1 cellular context compared by ENCODE assay signal in the genomic region with DNA sequence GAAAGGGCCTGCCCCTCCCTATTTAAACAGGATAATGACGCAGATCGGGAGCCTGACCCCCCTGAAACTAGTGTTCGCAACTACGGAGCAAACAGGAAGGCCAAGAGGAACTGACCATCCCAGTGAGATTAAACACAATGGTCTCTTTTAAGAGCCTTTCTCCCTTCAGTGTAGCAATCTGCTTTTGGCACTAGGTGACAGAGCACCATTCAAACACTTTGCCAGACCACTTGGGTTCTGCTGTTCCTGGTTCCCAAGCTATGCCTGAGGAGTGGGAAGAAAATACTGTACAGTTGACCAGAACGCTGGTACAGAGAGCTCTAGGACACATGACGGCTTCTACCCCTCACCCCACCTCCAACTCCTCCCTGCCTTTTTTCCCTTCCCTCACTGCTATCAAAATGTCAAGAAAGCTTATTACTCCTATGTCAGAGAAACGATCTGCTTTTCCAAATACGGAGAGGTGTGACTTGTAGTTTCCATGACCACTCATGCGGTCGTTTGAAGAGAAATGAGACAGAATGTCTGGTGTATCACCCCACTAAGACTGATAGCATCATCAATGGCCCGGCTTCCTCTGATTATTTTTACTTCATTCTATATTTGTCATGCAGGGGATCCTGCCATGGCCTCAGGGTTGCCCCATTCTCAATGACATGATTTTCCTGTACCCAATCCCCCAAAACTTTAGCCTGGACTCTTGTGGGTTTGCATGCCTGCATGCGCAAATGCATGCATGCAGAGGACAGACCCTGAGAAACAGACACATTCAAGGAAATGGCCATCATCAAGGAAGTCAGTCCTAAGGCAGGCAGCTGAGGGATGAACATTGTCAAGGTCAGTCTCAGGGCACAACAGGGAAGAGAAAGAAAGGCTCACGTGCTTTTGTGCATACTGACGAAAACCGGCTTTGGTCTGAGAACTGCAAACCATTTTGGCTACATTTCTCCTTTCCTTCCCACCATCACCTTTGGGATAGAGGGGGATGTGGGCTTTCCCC.
TF ChIP-seq lines count a peak whose summit lies in the region.

No MANE protein-coding gene starts in this region.

TF ChIP-seq in HepG2, 621 proteins besides CTCF, POLR2A, EP300 and RAD21 (continued from another document and continues in another):
- TF ChIP-seq TMF1 (CRISPR knock-in tag; IDR thresholded peaks at IDR 0.05; ENCODE audit: low read depth) (no peak), HNRNPLL (IDR thresholded peaks at IDR 0.05; ENCODE audit: low read depth, low read length, poor library complexity, severe bottlenecking) (no peak), ZNF431 (CRISPR knock-in tag; IDR thresholded peaks at IDR 0.05; ENCODE audit: borderline replicate concordance, low read depth) (0 out of 2 replicates have a peak, but pooled peaks have one; percentile 40), ZNF547 (CRISPR knock-in tag; IDR thresholded peaks at IDR 0.05) (no peak), ZNF274 (CRISPR knock-in tag; IDR thresholded peaks at IDR 0.05) (no peak; the same call in 1 of the 2 replicates), WIZ (CRISPR knock-in tag; IDR thresholded peaks at IDR 0.05) (no peak), ZNF546 (CRISPR knock-in tag; conservative IDR thresholded peaks at IDR 0.05) (no peak), MEIS2 (CRISPR knock-in tag; IDR thresholded peaks at IDR 0.05) (0 out of 2 replicates have a peak, but pooled peaks have one; percentile 46), ZNF20 (CRISPR knock-in tag; IDR thresholded peaks at IDR 0.05) (no peak), SATB2 (CRISPR knock-in tag; IDR thresholded peaks at IDR 0.05) (no peak), ZNF33B (CRISPR knock-in tag; IDR thresholded peaks at IDR 0.05) (no peak), ZNF264 (CRISPR knock-in tag; IDR thresholded peaks at IDR 0.05) (no peak), JUNB (CRISPR knock-in tag; IDR thresholded peaks at IDR 0.05; ENCODE audit: borderline replicate concordance) (no peak), DR1 (CRISPR knock-in tag; IDR thresholded peaks at IDR 0.05) (no peak), TBL1XR1 (IDR thresholded peaks at IDR 0.05; ENCODE audit: borderline replicate concordance, low read length, partially characterized antibody) (no peak), TEAD2 (CRISPR knock-in tag; IDR thresholded peaks at IDR 0.05) (no peak), NFE2 (CRISPR knock-in tag; IDR thresholded peaks at IDR 0.05) (no peak), ARNT2 (CRISPR knock-in tag; IDR thresholded peaks at IDR 0.05; ENCODE audit: low read depth) (peak; percentile 61; the same call in 1 of the 2 replicates), MAFF (IDR thresholded peaks at IDR 0.05; ENCODE audit: low read depth, low read length) (no peak), CEBPB (IDR thresholded peaks at IDR 0.05; ENCODE audit: borderline replicate concordance, low read depth, low read length) (peak; percentile 79), RBFOX2 (IDR thresholded peaks at IDR 0.05; ENCODE audit: low read depth, low read length) (peak; percentile 75), ZNF317 (CRISPR knock-in tag; IDR thresholded peaks at IDR 0.05) (no peak), HNRNPL (IDR thresholded peaks at IDR 0.05; ENCODE audit: low read depth, low read length) (no peak), ZNF160 (CRISPR knock-in tag; IDR thresholded peaks at IDR 0.05) (0 out of 2 replicates have a peak, but pooled peaks have one; percentile 41), PITX1 (CRISPR knock-in tag; IDR thresholded peaks at IDR 0.05) (peak; percentile 90)
- TF ChIP-seq, protein P1, sequence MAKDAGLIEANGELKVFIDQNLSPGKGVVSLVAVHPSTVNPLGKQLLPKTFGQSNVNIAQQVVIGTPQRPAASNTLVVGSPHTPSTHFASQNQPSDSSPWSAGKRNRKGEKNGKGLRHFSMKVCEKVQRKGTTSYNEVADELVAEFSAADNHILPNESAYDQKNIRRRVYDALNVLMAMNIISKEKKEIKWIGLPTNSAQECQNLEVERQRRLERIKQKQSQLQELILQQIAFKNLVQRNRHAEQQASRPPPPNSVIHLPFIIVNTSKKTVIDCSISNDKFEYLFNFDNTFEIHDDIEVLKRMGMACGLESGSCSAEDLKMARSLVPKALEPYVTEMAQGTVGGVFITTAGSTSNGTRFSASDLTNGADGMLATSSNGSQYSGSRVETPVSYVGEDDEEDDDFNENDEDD (CRISPR knock-in tag; IDR thresholded peaks at IDR 0.05; ENCODE audit: borderline replicate concordance), result peak; percentile 61; the same call in 1 of the 2 replicates
- TF ChIP-seq, protein P2, sequence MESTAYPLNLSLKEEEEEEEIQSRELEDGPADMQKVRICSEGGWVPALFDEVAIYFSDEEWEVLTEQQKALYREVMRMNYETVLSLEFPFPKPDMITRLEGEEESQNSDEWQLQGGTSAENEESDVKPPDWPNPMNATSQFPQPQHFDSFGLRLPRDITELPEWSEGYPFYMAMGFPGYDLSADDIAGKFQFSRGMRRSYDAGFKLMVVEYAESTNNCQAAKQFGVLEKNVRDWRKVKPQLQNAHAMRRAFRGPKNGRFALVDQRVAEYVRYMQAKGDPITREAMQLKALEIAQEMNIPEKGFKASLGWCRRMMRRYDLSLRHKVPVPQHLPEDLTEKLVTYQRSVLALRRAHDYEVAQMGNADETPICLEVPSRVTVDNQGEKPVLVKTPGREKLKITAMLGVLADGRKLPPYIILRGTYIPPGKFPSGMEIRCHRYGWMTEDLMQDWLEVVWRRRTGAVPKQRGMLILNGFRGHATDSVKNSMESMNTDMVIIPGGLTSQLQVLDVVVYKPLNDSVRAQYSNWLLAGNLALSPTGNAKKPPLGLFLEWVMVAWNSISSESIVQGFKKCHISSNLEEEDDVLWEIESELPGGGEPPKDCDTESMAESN (CRISPR knock-in tag; conservative IDR thresholded peaks at IDR 0.05), result 0 out of 2 replicates have a peak, but pooled peaks have one; percentile 35
- TF ChIP-seq, protein P3, sequence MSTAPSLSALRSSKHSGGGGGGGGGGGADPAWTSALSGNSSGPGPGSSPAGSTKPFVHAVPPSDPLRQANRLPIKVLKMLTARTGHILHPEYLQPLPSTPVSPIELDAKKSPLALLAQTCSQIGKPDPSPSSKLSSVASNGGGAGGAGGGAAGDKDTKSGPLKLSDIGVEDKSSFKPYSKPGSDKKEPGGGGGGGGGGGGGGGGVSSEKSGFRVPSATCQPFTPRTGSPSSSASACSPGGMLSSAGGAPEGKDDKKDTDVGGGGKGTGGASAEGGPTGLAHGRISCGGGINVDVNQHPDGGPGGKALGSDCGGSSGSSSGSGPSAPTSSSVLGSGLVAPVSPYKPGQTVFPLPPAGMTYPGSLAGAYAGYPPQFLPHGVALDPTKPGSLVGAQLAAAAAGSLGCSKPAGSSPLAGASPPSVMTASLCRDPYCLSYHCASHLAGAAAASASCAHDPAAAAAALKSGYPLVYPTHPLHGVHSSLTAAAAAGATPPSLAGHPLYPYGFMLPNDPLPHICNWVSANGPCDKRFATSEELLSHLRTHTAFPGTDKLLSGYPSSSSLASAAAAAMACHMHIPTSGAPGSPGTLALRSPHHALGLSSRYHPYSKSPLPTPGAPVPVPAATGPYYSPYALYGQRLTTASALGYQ (CRISPR knock-in tag; IDR thresholded peaks at IDR 0.05), result peak; percentile 63; the same call in 1 of the 2 replicates
- TF ChIP-seq, protein P4, sequence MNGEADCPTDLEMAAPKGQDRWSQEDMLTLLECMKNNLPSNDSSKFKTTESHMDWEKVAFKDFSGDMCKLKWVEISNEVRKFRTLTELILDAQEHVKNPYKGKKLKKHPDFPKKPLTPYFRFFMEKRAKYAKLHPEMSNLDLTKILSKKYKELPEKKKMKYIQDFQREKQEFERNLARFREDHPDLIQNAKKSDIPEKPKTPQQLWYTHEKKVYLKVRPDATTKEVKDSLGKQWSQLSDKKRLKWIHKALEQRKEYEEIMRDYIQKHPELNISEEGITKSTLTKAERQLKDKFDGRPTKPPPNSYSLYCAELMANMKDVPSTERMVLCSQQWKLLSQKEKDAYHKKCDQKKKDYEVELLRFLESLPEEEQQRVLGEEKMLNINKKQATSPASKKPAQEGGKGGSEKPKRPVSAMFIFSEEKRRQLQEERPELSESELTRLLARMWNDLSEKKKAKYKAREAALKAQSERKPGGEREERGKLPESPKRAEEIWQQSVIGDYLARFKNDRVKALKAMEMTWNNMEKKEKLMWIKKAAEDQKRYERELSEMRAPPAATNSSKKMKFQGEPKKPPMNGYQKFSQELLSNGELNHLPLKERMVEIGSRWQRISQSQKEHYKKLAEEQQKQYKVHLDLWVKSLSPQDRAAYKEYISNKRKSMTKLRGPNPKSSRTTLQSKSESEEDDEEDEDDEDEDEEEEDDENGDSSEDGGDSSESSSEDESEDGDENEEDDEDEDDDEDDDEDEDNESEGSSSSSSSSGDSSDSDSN (CRISPR knock-in tag; IDR thresholded peaks at IDR 0.05), result peak; percentile 33; the same call in 1 of the 2 replicates
- TF ChIP-seq, protein P5, sequence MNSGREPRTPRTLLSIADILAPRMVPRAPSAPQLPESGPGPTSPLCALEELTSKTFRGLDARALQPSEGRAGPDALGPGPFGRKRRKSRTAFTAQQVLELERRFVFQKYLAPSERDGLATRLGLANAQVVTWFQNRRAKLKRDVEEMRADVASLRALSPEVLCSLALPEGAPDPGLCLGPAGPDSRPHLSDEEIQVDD (CRISPR knock-in tag; IDR thresholded peaks at IDR 0.05; ENCODE audit: borderline replicate concordance), result no peak
- TF ChIP-seq, protein P6, sequence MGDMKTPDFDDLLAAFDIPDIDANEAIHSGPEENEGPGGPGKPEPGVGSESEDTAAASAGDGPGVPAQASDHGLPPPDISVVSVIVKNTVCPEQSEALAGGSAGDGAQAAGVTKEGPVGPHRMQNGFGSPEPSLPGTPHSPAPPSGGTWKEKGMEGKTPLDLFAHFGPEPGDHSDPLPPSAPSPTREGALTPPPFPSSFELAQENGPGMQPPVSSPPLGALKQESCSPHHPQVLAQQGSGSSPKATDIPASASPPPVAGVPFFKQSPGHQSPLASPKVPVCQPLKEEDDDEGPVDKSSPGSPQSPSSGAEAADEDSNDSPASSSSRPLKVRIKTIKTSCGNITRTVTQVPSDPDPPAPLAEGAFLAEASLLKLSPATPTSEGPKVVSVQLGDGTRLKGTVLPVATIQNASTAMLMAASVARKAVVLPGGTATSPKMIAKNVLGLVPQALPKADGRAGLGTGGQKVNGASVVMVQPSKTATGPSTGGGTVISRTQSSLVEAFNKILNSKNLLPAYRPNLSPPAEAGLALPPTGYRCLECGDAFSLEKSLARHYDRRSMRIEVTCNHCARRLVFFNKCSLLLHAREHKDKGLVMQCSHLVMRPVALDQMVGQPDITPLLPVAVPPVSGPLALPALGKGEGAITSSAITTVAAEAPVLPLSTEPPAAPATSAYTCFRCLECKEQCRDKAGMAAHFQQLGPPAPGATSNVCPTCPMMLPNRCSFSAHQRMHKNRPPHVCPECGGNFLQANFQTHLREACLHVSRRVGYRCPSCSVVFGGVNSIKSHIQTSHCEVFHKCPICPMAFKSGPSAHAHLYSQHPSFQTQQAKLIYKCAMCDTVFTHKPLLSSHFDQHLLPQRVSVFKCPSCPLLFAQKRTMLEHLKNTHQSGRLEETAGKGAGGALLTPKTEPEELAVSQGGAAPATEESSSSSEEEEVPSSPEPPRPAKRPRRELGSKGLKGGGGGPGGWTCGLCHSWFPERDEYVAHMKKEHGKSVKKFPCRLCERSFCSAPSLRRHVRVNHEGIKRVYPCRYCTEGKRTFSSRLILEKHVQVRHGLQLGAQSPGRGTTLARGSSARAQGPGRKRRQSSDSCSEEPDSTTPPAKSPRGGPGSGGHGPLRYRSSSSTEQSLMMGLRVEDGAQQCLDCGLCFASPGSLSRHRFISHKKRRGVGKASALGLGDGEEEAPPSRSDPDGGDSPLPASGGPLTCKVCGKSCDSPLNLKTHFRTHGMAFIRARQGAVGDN (CRISPR knock-in tag; IDR thresholded peaks at IDR 0.05), result no peak; the same call in 1 of the 2 replicates
- TF ChIP-seq, protein P7, sequence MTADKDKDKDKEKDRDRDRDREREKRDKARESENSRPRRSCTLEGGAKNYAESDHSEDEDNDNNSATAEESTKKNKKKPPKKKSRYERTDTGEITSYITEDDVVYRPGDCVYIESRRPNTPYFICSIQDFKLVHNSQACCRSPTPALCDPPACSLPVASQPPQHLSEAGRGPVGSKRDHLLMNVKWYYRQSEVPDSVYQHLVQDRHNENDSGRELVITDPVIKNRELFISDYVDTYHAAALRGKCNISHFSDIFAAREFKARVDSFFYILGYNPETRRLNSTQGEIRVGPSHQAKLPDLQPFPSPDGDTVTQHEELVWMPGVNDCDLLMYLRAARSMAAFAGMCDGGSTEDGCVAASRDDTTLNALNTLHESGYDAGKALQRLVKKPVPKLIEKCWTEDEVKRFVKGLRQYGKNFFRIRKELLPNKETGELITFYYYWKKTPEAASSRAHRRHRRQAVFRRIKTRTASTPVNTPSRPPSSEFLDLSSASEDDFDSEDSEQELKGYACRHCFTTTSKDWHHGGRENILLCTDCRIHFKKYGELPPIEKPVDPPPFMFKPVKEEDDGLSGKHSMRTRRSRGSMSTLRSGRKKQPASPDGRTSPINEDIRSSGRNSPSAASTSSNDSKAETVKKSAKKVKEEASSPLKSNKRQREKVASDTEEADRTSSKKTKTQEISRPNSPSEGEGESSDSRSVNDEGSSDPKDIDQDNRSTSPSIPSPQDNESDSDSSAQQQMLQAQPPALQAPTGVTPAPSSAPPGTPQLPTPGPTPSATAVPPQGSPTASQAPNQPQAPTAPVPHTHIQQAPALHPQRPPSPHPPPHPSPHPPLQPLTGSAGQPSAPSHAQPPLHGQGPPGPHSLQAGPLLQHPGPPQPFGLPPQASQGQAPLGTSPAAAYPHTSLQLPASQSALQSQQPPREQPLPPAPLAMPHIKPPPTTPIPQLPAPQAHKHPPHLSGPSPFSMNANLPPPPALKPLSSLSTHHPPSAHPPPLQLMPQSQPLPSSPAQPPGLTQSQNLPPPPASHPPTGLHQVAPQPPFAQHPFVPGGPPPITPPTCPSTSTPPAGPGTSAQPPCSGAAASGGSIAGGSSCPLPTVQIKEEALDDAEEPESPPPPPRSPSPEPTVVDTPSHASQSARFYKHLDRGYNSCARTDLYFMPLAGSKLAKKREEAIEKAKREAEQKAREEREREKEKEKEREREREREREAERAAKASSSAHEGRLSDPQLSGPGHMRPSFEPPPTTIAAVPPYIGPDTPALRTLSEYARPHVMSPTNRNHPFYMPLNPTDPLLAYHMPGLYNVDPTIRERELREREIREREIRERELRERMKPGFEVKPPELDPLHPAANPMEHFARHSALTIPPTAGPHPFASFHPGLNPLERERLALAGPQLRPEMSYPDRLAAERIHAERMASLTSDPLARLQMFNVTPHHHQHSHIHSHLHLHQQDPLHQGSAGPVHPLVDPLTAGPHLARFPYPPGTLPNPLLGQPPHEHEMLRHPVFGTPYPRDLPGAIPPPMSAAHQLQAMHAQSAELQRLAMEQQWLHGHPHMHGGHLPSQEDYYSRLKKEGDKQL (CRISPR knock-in tag; IDR thresholded peaks at IDR 0.05; ENCODE audit: low read depth), result peak; percentile 70
- TF ChIP-seq, protein P8, sequence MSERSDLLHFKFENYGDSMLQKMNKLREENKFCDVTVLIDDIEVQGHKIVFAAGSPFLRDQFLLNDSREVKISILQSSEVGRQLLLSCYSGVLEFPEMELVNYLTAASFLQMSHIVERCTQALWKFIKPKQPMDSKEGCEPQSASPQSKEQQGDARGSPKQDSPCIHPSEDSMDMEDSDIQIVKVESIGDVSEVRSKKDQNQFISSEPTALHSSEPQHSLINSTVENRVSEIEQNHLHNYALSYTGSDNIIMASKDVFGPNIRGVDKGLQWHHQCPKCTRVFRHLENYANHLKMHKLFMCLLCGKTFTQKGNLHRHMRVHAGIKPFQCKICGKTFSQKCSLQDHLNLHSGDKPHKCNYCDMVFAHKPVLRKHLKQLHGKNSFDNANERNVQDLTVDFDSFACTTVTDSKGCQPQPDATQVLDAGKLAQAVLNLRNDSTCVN (CRISPR knock-in tag; IDR thresholded peaks at IDR 0.05; ENCODE audit: borderline replicate concordance), result peak; percentile 54; the same call in 1 of the 2 replicates
